Comparison of ENCODE assay signal across 22 cellular contexts in genomic region chr2:63218800-63219511, GRCh38.
DNase-seq lines count a peak whose midpoint lies in the region; TF ChIP-seq lines count a peak whose summit lies in the region.
"Had no signal": no experiment of that assay in that cellular context is flagged by ENCODE, and none has a peak within 500 bp of the region (broad histone marks: within the 10 kb centered on the region; RNA-seq: fewer than 3 reads in every experiment).

No MANE protein-coding gene starts in this region.

- no peaks in the 10 kb centered on the region for H3K27me3 ChIP-seq in BLaER1 treated with 17β-estradiol and CSF1 and Interleukin-3, amounts not matched to agents 10 nM and 100 nM
- H3K27me3 ChIP-seq: adrenal gland, heart left ventricle had no signal

- peak overlapping the region in 8 of 11 experiments; percentile 8 to 58 (median 34); a peak in 13 of 22 replicates for H3K4me2 ChIP-seq in BLaER1 treated with 17β-estradiol and CSF1 and Interleukin-3, amounts not matched to agents 10 nM and 100 nM

- no peak overlapping the region for H3K27ac Mint-ChIP-seq in HFFc6
- H3K27ac Mint-ChIP-seq: activated B cell treated with CpG ODN at 0.5 μM for 24 hours; activated CD4-positive, alpha-beta memory T cell treated with anti-CD3 and anti-CD28 coated beads for 36 hours; nephron progenitor cell; stimulated activated memory B cell treated with anti-CD40 and anti-IgM and Interleukin-4, amounts not matched to agents 10 μg/mL and 1 μg/mL and 100 μg/mL, for 72 hours; T-helper 1 cell treated with Interleukin-12 subunit alpha and Interleukin-12 subunit beta and Interleukin-4 antibody, amounts not matched to agents 30 μg/mL and 1 μg/mL, for 36 hours had no signal

- in situ Hi-C loops in KBM-7 (cut with MboI; ENCODE audit: low pct_unique_long_range_greater_than_20kb, low sequenced_read_pairs) (no loop called here), ACHN (cut with HindIII; ENCODE audit: low pct_ligation_motif_present, low pct_unique_long_range_greater_than_20kb, low sequenced_read_pairs) (no loop called here)

- H3K27ac ChIP-seq in BLaER1 treated with 17β-estradiol and CSF1 and Interleukin-3, amounts not matched to agents 10 nM and 100 nM: no peak overlapping the region
- H3K27ac ChIP-seq: adrenal gland, heart left ventricle, left ventricle myocardium inferior, thoracic aorta had no signal

- H4K20me1 ChIP-seq in BLaER1 treated with 17β-estradiol and CSF1 and Interleukin-3, amounts not matched to agents 10 nM and 100 nM: no peaks in the 10 kb centered on the region

- no peak for TF ChIP-seq CTCF in HFFc6 (IDR thresholded peaks at IDR 0.05)

- DNase-seq in KBM-7: peak; percentile 81
- peak; percentile 6 for DNase-seq in RPMI7951 (ENCODE audit: low read depth)
- peak; percentile 29 for DNase-seq in iPS-NIHi11 (ENCODE audit: low spot score)
- DNase-seq in HFFc6: no peak
- no peak for DNase-seq in OCI-M2 (lab: John Stamatoyannopoulos, UW; ENCODE audit: unreplicated experiment)
- no peak for DNase-seq in ACHN
- no peak for DNase-seq in NCI-H2081 (lab: John Stamatoyannopoulos, UW)
- DNase-seq: activated B cell treated with CpG ODN at 0.5 μM for 24 hours; activated CD4-positive, alpha-beta memory T cell treated with anti-CD3 and anti-CD28 coated beads for 36 hours; activated T-cell treated with anti-CD3 and anti-CD28 coated beads, Interleukin-2, amount 50 U/mL, for 1 hour; adrenal gland; heart left ventricle; left ventricle myocardium inferior; NCI-H187; NCI-H446 treated with DMSO at 0.1 percent for 48 hours; nephron progenitor cell; posterior cingulate gyrus; SIG-M5 had no signal

- H3K4me1 Mint-ChIP-seq in HFFc6 (ENCODE audit: low read depth): no peaks in the 10 kb centered on the region
- H3K4me1 Mint-ChIP-seq: nephron progenitor cell; stimulated activated memory B cell treated with anti-CD40 and anti-IgM and Interleukin-4, amounts not matched to agents 10 μg/mL and 1 μg/mL and 100 μg/mL, for 72 hours had no signal

- no peak overlapping the region for H3K4me3 Mint-ChIP-seq in HFFc6
- H3K4me3 Mint-ChIP-seq: activated B cell treated with CpG ODN at 0.5 μM for 24 hours; activated CD4-positive, alpha-beta memory T cell treated with anti-CD3 and anti-CD28 coated beads for 36 hours; nephron progenitor cell; stimulated activated memory B cell treated with anti-CD40 and anti-IgM and Interleukin-4, amounts not matched to agents 10 μg/mL and 1 μg/mL and 100 μg/mL, for 72 hours; T-helper 1 cell treated with Interleukin-12 subunit alpha and Interleukin-12 subunit beta and Interleukin-4 antibody, amounts not matched to agents 30 μg/mL and 1 μg/mL, for 36 hours had no signal

- peaks cover 0 to 8% (median 0%) of the 10 kb centered on the region in 11 experiments; a peak in 6 of 22 replicates for H3K9me3 ChIP-seq in BLaER1 treated with 17β-estradiol and CSF1 and Interleukin-3, amounts not matched to agents 10 nM and 100 nM (replicated peaks in 1 of 11)
- H3K9me3 ChIP-seq: adrenal gland, thoracic aorta had no signal

- H3K27me3 Mint-ChIP-seq in HFFc6 (ENCODE audit: insufficient read depth): peaks cover 2% of the 10 kb centered on the region; the same call in 1 of the 2 replicates
- H3K27me3 Mint-ChIP-seq: activated B cell treated with CpG ODN at 0.5 μM for 24 hours; activated CD4-positive, alpha-beta memory T cell treated with anti-CD3 and anti-CD28 coated beads for 36 hours; stimulated activated memory B cell treated with anti-CD40 and anti-IgM and Interleukin-4, amounts not matched to agents 10 μg/mL and 1 μg/mL and 100 μg/mL, for 72 hours had no signal

- H3K4me3 ChIP-seq in BLaER1 treated with 17β-estradiol and CSF1 and Interleukin-3, amounts not matched to agents 10 nM and 100 nM: no peak overlapping the region
- H3K4me3 ChIP-seq: adrenal gland, heart left ventricle, left ventricle myocardium inferior, thoracic aorta had no signal

- no peak overlapping the region for H3K9ac ChIP-seq in BLaER1 treated with 17β-estradiol and CSF1 and Interleukin-3, amounts not matched to agents 10 nM and 100 nM

- H3K9me3 Mint-ChIP-seq in HFFc6: no peaks in the 10 kb centered on the region
- H3K9me3 Mint-ChIP-seq: nephron progenitor cell had no signal

- H3K4me1 ChIP-seq in BLaER1 treated with 17β-estradiol and CSF1 and Interleukin-3, amounts not matched to agents 10 nM and 100 nM: peaks cover 0 to 14% (median 9%) of the 10 kb centered on the region in 10 experiments; a peak in 14 of 20 replicates
- H3K4me1 ChIP-seq: adrenal gland, heart left ventricle, left ventricle myocardium inferior had no signal

- no peaks in the 10 kb centered on the region for H3K36me3 Mint-ChIP-seq in HFFc6 (ENCODE audit: low read depth)

- no peaks in the 10 kb centered on the region; a peak in 1 of 22 replicates for H3K36me3 ChIP-seq in BLaER1 treated with 17β-estradiol and CSF1 and Interleukin-3, amounts not matched to agents 10 nM and 100 nM
- H3K36me3 ChIP-seq: adrenal gland, heart left ventricle, left ventricle myocardium inferior, thoracic aorta had no signal

Comparison
In these comparisons a context has a peak if more than half of its experiments do, and no peak if none do; other contexts are left out.
1. DNase-seq: peak in KBM-7 (single experiment), RPMI7951 (single experiment) and iPS-NIHi11 (single experiment); none in HFFc6 (single experiment), OCI-M2 (single experiment), ACHN (single experiment) and NCI-H2081 (0 of 2).